5 cellular contexts compared by ENCODE assay signal in genomic region chr1:167887187-167887586, GRCh38. TPM values are rescaled to one million over a fixed set of nuclear protein-coding genes. Genes with fewer than 3 reads are reported as not detected.
"Had no signal": no experiment of that assay in that cellular context is flagged by ENCODE, and none has a peak within 500 bp of the region (broad histone marks: within the 10 kb centered on the region; RNA-seq: fewer than 3 reads in every experiment).

No MANE protein-coding gene starts in this region.

RNA-seq across cellular contexts. Expression of gene ADCY10, which starts 26.7 kb away (rescaled TPM):
- total RNA-seq: kidney epithelial cell, lung microvascular endothelial cell, mononuclear cell, myocyte had no signal
- polyA plus RNA-seq: immature natural killer cell had no signal
